In the genomic region with DNA sequence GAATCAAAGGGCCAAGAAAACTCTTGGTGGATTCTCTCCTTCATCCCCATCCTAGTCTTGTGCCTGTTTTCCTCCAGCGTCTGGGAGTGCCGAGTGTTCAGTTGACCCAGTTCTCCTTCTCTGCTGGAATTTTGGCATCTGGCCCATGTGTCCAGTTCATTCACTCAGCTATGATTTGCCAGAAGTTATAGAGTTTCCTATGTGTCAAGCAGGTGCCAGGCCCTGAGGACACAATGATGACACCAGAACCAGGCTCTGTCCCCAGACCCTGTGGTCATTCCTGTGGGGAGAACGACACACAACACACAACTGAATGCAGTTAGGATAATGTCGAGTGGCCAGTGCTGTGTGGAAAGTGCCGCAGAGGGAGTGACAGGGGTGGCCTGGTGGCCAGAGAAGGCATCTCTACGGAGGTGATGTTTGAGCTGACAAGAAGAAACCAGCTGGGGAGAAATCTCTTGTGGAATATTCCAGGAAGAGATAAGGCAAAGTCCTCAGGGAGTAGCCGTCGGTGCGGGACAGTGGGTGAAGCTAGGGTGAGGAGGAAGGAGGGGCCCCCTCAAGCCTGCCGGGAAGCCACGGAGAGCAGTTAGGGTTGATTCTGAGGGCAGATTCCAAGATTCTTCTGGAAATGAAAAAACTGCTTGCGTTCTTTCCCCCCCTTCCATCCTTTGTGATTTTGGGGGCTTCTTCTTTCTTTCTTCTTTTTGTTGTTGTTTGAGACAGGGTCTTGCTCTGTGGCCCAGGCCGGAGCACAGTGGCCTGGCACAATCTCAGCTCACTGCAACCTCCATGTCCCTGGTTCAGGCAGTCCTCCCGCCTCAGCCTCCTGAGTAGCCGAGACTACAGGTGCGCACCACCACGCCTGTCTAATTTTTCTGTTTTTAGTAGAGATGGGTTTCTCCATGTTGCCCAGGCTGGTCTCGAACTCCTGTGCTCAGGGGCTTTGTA, we compare ENCODE assay signal across 23 cellular contexts. TPM values are rescaled to one million over a fixed set of nuclear protein-coding genes. Genes with fewer than 3 reads are reported as not detected.
DNase-seq lines count a peak whose midpoint lies in the region; ATAC-seq, FAIRE-seq and TF ChIP-seq lines count a peak whose summit lies in the region.
"Had no signal": no experiment of that assay in that cellular context is flagged by ENCODE, and none has a peak within 500 bp of the region (broad histone marks: within the 10 kb centered on the region; RNA-seq: fewer than 3 reads in every experiment).

No MANE protein-coding gene starts in this region.

- H3K4me1 ChIP-seq in colonic mucosa (peaks cover 5% of the 10 kb centered on the region), kidney (ENCODE audit: control insufficient read depth in 1 of 2, insufficient read depth in 1 of 2, low read depth in 1 of 2, low read length in 2 of 2) (peaks cover 0 to 4% of the 10 kb centered on the region in 2 donors), skeletal muscle tissue (ENCODE audit: control insufficient read depth in 3 of 3, insufficient read depth in 3 of 3, low read length in 3 of 3) (peaks cover 10 to 13% (median 10%) of the 10 kb centered on the region in 3 donors)
- H3K4me1 ChIP-seq: HAP-1, prostate gland had no signal

- H3K27ac ChIP-seq in colonic mucosa (no peak overlapping the region), kidney (ENCODE audit: low read depth in 2 of 2, low read length in 2 of 2) (peak overlapping the region; percentile 22 to 55), skeletal muscle tissue (ENCODE audit: low read depth, low read length) (peak overlapping the region; percentile 47)
- H3K27ac ChIP-seq: prostate gland, suprapubic skin had no signal

- H3K36me3 ChIP-seq in colonic mucosa (no peaks in the 10 kb centered on the region), kidney (ENCODE audit: control insufficient read depth in 1 of 2, insufficient read depth in 2 of 2, low read length in 2 of 2) (no peaks in the 10 kb centered on the region), skeletal muscle tissue (ENCODE audit: control insufficient read depth in 3 of 3, insufficient read depth in 3 of 3, low read length in 3 of 3) (no peaks in the 10 kb centered on the region)
- H3K36me3 ChIP-seq: HAP-1, prostate gland, suprapubic skin had no signal

- peak; percentile 32 for DNase-seq in LNCaP clone FGC (ENCODE audit: low read depth)
- DNase-seq in colonic mucosa, result peak; percentile 26
- DNase-seq in kidney, result peak; percentile 91
- DNase-seq in activated CD8-positive, alpha-beta memory T cell treated with anti-CD3 and anti-CD28 coated beads, Interleukin-2, amount 50 U/mL, for 48 hours, result no peak
- DNase-seq in H4 (ENCODE audit: low spot score), result no peak
- DNase-seq: activated CD8-positive, alpha-beta memory T cell treated with anti-CD3 and anti-CD28 coated beads, Interleukin-2, amount 10 ng/mL, durations not matched to agents 7 days and 5 days; CD4-positive, alpha-beta memory T cell; DMS153; effector memory CD8-positive, alpha-beta T cell; hypothalamus; IMR-90; islet precursor cell; NCI-H1694 treated with DMSO at 0.1 percent for 48 hours; NCI-H446 had no signal

- intact Hi-C loops in colonic mucosa (cut with DNase I), result no loop called here
- intact Hi-C loops in kidney (cut with DNase I), result no loop called here

- FAIRE-seq in kidney (lab: Jason Lieb, UNC), result no peak
- FAIRE-seq: GM12878, GM19239 had no signal

- ATAC-seq in GM21619 (IDR thresholded peaks at IDR 0.05; ENCODE audit: unreplicated experiment), result no peak
- ATAC-seq in HG02642 (IDR thresholded peaks at IDR 0.05; ENCODE audit: poor library complexity, unreplicated experiment), result no peak
- ATAC-seq: activated CD8-positive, alpha-beta memory T cell treated with anti-CD3 and anti-CD28 coated beads, Interleukin-2, amount 10 ng/mL, durations not matched to agents 7 days and 5 days; effector memory CD8-positive, alpha-beta T cell; GM12878; SK-N-SH treated with all-trans-retinoic acid at 6 μM for 48 hours had no signal

- H3K9me3 ChIP-seq in colonic mucosa (no peaks in the 10 kb centered on the region), kidney (ENCODE audit: control insufficient read depth in 1 of 2, low read length in 2 of 2) (no peaks in the 10 kb centered on the region), skeletal muscle tissue (ENCODE audit: control insufficient read depth in 3 of 3, low read length in 3 of 3) (no peaks in the 10 kb centered on the region)
- H3K9me3 ChIP-seq: HAP-1, prostate gland, suprapubic skin had no signal

- H3K27me3 ChIP-seq in colonic mucosa, result no peaks in the 10 kb centered on the region
- H3K27me3 ChIP-seq in skeletal muscle tissue (ENCODE audit: control insufficient read depth in 3 of 3, insufficient read depth in 3 of 3, low read length in 3 of 3), result no peaks in the 10 kb centered on the region
- H3K27me3 ChIP-seq: suprapubic skin had no signal

- no peak overlapping the region for H3K9ac ChIP-seq in colonic mucosa (ENCODE audit: low read depth in 2 of 2, low read length in 2 of 2)
- H3K9ac ChIP-seq in kidney (ENCODE audit: low read length in 2 of 2), result no peak overlapping the region
- peak overlapping the region in 2 of 3 donors; percentile 33 to 51 for H3K9ac ChIP-seq in skeletal muscle tissue (ENCODE audit: low read depth in 1 of 3, low read length in 3 of 3)

- H3K4me3 ChIP-seq in LNCaP clone FGC (ENCODE audit: low read depth, low read length), result no peak overlapping the region
- H3K4me3 ChIP-seq in colonic mucosa, result no peak overlapping the region
- H3K4me3 ChIP-seq in kidney (ENCODE audit: low read length in 2 of 2), result peak overlapping the region in 1 of 2 donors; percentile 15
- peak overlapping the region in 1 of 3 donors; percentile 1 for H3K4me3 ChIP-seq in skeletal muscle tissue (ENCODE audit: low read length in 3 of 3)
- H3K4me3 ChIP-seq: GM12878, HAP-1, prostate gland, suprapubic skin had no signal

- TF ChIP-seq CTCF in LNCaP clone FGC (IDR thresholded peaks at IDR 0.05; ENCODE audit: control insufficient read depth, extremely low read depth, insufficient read depth), result no peak
- TF ChIP-seq CTCF in colonic mucosa (IDR thresholded peaks at IDR 0.05), result no peak
- TF ChIP-seq CTCF in kidney (IDR thresholded peaks at IDR 0.05; ENCODE audit: borderline replicate concordance, extremely low read depth, insufficient read depth), result no peak

RNA-seq across cellular contexts. Expression of gene IL34, which starts 35.8 kb away (rescaled TPM):
- total RNA-seq in colonic mucosa (1 to 10 TPM; 1.1 to 2.8 TPM), kidney (7.4 TPM), skeletal muscle tissue (6.8 TPM)
- polyA plus RNA-seq in kidney (ENCODE audit: insufficient read depth, low read depth, low replicate concordance), result 5.9 TPM
- total RNA-seq in H4 (2014; rRNA removed; shearing (Covaris generic)), result not detected in 2 replicates
- total RNA-seq: activated CD8-positive, alpha-beta memory T cell treated with anti-CD3 and anti-CD28 coated beads, Interleukin-2, amount 10 ng/mL, durations not matched to agents 7 days and 5 days; CD4-positive, alpha-beta memory T cell; GM12878 had no signal
- polyA plus RNA-seq: CD4-positive, alpha-beta memory T cell had no signal

Comparison
In these comparisons a context has a peak if more than half of its experiments do, and no peak if none do; other contexts are left out.
1. DNase-seq: peak in LNCaP clone FGC (single experiment), colonic mucosa (single experiment) and kidney (single experiment); none in activated CD8-positive, alpha-beta memory T cell treated with anti-CD3 and anti-CD28 coated beads, Interleukin-2, amount 50 U/mL, for 48 hours (single experiment) and H4 (single experiment).
2. H3K9ac ChIP-seq: peak in skeletal muscle tissue (2 of 3); none in colonic mucosa (0 of 2) and kidney (0 of 2).